ENCODE assay signal across 10 cellular contexts in the genomic region with DNA sequence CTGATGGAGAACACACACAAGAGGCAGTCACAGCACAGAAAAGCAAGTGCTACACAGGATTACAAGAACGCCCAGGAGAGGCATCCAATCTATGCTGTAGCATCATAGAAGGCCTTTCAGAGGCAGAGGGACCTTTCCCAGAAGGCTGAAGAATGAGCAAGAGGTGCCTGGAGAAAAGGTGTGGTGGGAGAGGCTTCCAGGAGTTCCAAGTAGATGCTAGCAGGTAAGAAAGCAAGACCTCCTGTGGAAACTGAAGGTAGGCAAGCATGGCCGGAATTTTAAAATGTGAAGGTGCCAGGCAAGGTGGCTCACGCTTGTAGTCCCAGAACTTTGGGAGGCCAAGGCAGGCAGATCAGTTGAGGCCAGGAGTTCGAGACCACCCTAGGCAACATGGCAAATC. TPM values are rescaled to one million over a fixed set of nuclear protein-coding genes. Genes with fewer than 3 reads are reported as not detected.
DNase-seq lines count a peak whose midpoint lies in the region; ATAC-seq and TF ChIP-seq lines count a peak whose summit lies in the region.
"Had no signal": no experiment of that assay in that cellular context is flagged by ENCODE, and none has a peak within 500 bp of the region (broad histone marks: within the 10 kb centered on the region; RNA-seq: fewer than 3 reads in every experiment).

No MANE protein-coding gene starts in this region.

- peak overlapping the region; percentile 93 for H3K4me3 Mint-ChIP-seq in T-helper 2 cell treated with Interferon-gamma antibody and Interleukin-4, amounts not matched to agents 5 μg/mL and 100 μg/mL, for 36 hours
- H3K4me3 Mint-ChIP-seq in stimulated activated naive B cell treated with anti-CD40 and anti-IgM and Interleukin-4, amounts not matched to agents 10 μg/mL and 1 μg/mL and 100 μg/mL, for 72 hours: peak overlapping the region; percentile 94

- H3K36me3 ChIP-seq in SJSA1 (peaks cover 47% of the 10 kb centered on the region), gastroesophageal sphincter (peaks cover 0 to 11% of the 10 kb centered on the region in 2 donors)

- TF ChIP-seq EP300 in gastroesophageal sphincter (IDR thresholded peaks at IDR 0.05): no peak

- H3K4me3 ChIP-seq in SJSA1 (peak overlapping the region; percentile 77; the same call in 1 of the 2 replicates), gastroesophageal sphincter (peak overlapping the region in 1 of 2 donors; percentile 94)

- DNase-seq in T-helper 2 cell treated with Interferon-gamma antibody and Interleukin-4, amounts not matched to agents 5 μg/mL and 100 μg/mL, for 36 hours (ENCODE audit: low spot score): no peak
- DNase-seq in T-helper 2 cell (no peak), SJSA1 (ENCODE audit: low read depth in 1 of 2, low spot score in 2 of 2) (no peak), NCI-H2196 (lab: John Stamatoyannopoulos, UW; ENCODE audit: unreplicated experiment) (no peak)
- DNase-seq in stimulated activated naive B cell treated with anti-CD40 and anti-IgM and Interleukin-4, amounts not matched to agents 10 μg/mL and 1 μg/mL and 100 μg/mL, for 72 hours: no peak
- no peak for DNase-seq in stimulated activated CD4-positive, alpha-beta T cell treated with anti-CD3 and anti-CD28 coated beads, Interleukin-15, amount 100 ng/mL, for 24 hours
- DNase-seq: central memory CD4-positive, alpha-beta T cell; NCI-H187 treated with DMSO at 0.1 percent for 48 hours had no signal

- H3K27ac Mint-ChIP-seq in T-helper 2 cell treated with Interferon-gamma antibody and Interleukin-4, amounts not matched to agents 5 μg/mL and 100 μg/mL, for 36 hours: no peak overlapping the region
- peak overlapping the region; percentile 88 for H3K27ac Mint-ChIP-seq in stimulated activated naive B cell treated with anti-CD40 and anti-IgM and Interleukin-4, amounts not matched to agents 10 μg/mL and 1 μg/mL and 100 μg/mL, for 72 hours

- peaks cover 35% of the 10 kb centered on the region for H3K36me3 Mint-ChIP-seq in T-helper 2 cell treated with Interferon-gamma antibody and Interleukin-4, amounts not matched to agents 5 μg/mL and 100 μg/mL, for 36 hours (ENCODE audit: low read depth)
- H3K36me3 Mint-ChIP-seq in stimulated activated naive B cell treated with anti-CD40 and anti-IgM and Interleukin-4, amounts not matched to agents 10 μg/mL and 1 μg/mL and 100 μg/mL, for 72 hours: peaks cover 37 to 52% of the 10 kb centered on the region in 2 donors

- H3K9me3 ChIP-seq in SJSA1 (replicated peaks) (no peaks in the 10 kb centered on the region), gastroesophageal sphincter (no peaks in the 10 kb centered on the region)

- WGBS in gastroesophageal sphincter (ENCODE audit: low coverage in 1 of 2), 2 donors: 60 to 95% methylated on average over 1 to 2 of the region's 4 CpGs

- H3K27me3 Mint-ChIP-seq in T-helper 2 cell treated with Interferon-gamma antibody and Interleukin-4, amounts not matched to agents 5 μg/mL and 100 μg/mL, for 36 hours (ENCODE audit: low read depth): no peaks in the 10 kb centered on the region
- no peaks in the 10 kb centered on the region for H3K27me3 Mint-ChIP-seq in stimulated activated naive B cell treated with anti-CD40 and anti-IgM and Interleukin-4, amounts not matched to agents 10 μg/mL and 1 μg/mL and 100 μg/mL, for 72 hours

- peaks cover 64% of the 10 kb centered on the region for H3K4me1 Mint-ChIP-seq in T-helper 2 cell treated with Interferon-gamma antibody and Interleukin-4, amounts not matched to agents 5 μg/mL and 100 μg/mL, for 36 hours (ENCODE audit: low read depth)
- peaks cover 54 to 83% of the 10 kb centered on the region in 2 donors for H3K4me1 Mint-ChIP-seq in stimulated activated naive B cell treated with anti-CD40 and anti-IgM and Interleukin-4, amounts not matched to agents 10 μg/mL and 1 μg/mL and 100 μg/mL, for 72 hours

- TF ChIP-seq CTCF in gastroesophageal sphincter (IDR thresholded peaks at IDR 0.05): no peak

- no peaks in the 10 kb centered on the region for H3K9me3 Mint-ChIP-seq in T-helper 2 cell treated with Interferon-gamma antibody and Interleukin-4, amounts not matched to agents 5 μg/mL and 100 μg/mL, for 36 hours
- no peaks in the 10 kb centered on the region for H3K9me3 Mint-ChIP-seq in stimulated activated naive B cell treated with anti-CD40 and anti-IgM and Interleukin-4, amounts not matched to agents 10 μg/mL and 1 μg/mL and 100 μg/mL, for 72 hours

- ATAC-seq in gastroesophageal sphincter (no peak), GM18858 (IDR thresholded peaks at IDR 0.05; ENCODE audit: unreplicated experiment) (no peak)
- ATAC-seq in stimulated activated naive B cell treated with anti-CD40 and anti-IgM and Interleukin-4, amounts not matched to agents 10 μg/mL and 1 μg/mL and 100 μg/mL, for 72 hours (replicated peaks): no peak

- peaks cover 76% of the 10 kb centered on the region for H3K4me1 ChIP-seq in SJSA1 (replicated peaks)
- peaks cover 0 to 69% (median 38%) of the 10 kb centered on the region in 3 donors for H3K4me1 ChIP-seq in gastroesophageal sphincter

- no peak for TF ChIP-seq POLR2A in gastroesophageal sphincter (IDR thresholded peaks at IDR 0.05)

- H3K27ac ChIP-seq in SJSA1: peak overlapping the region; percentile 71
- H3K27ac ChIP-seq in gastroesophageal sphincter: peak overlapping the region in 3 of 4 donors; percentile 48 to 99 (median 97)

- no peaks in the 10 kb centered on the region for H3K27me3 ChIP-seq in SJSA1 (replicated peaks)
- no peaks in the 10 kb centered on the region for H3K27me3 ChIP-seq in gastroesophageal sphincter

RNA-seq across cellular contexts. Expression of a gene that starts 2.1 kb away (rescaled TPM):
- total RNA-seq in SJSA1 (2014; rRNA removed; shearing (Covaris generic)): 34.5 and 39.0 TPM in 2 replicates
- 10 to 100 TPM; 40.8 to 51.2 (median 46.2) TPM for total RNA-seq in gastroesophageal sphincter
